In genomic region chr20:34715384-34715783, GRCh38 we compare ENCODE assay signal across 20 cellular contexts.
"Had no signal": no experiment of that assay in that cellular context is flagged by ENCODE, and none has a peak within 500 bp of the region (broad histone marks: within the 10 kb centered on the region; RNA-seq: fewer than 3 reads in every experiment).

No MANE protein-coding gene starts in this region.

- H3K36me3 Mint-ChIP-seq: activated naive CD8-positive, alpha-beta T cell; WTC11 had no signal

- H3K27me3 Mint-ChIP-seq: activated naive CD8-positive, alpha-beta T cell had no signal

- H3K79me2 ChIP-seq: hepatocyte had no signal

- H2AFZ ChIP-seq: hepatocyte had no signal

- H3K4me2 ChIP-seq: hepatocyte had no signal

- H3K9me3 Mint-ChIP-seq: activated T-helper 1 cell treated with anti-CD3 and anti-CD28 coated beads, Interleukin-12 subunit alpha, Interleukin-12 subunit beta, Interleukin-2, Interleukin-4 antibody, amounts not matched to agents 30 ng/mL and 10 ng/mL and 1 ng/mL, durations not matched to agents 14 hours and 24 hours and 36 hours; neural crest cell; stimulated activated naive CD8-positive, alpha-beta T cell treated with anti-CD3 and anti-CD28 coated beads, Interleukin-15, amount 100 ng/mL, for 72 hours; WTC11 had no signal

- ATAC-seq: activated CD4-positive, alpha-beta T cell treated with anti-CD3 and anti-CD28 coated beads for 36 hours; foreskin keratinocyte; left colon; right cardiac atrium; stimulated activated naive CD8-positive, alpha-beta T cell treated with anti-CD3 and anti-CD28 coated beads, Interleukin-15, amount 100 ng/mL, for 72 hours; WTC11 had no signal

- DNase-seq: activated CD4-positive, alpha-beta T cell treated with anti-CD3 and anti-CD28 coated beads for 36 hours; activated CD4-positive, alpha-beta T cell treated with anti-CD3 and anti-CD28 coated beads, Interleukin-2, amount 50 U/mL, for 48 hours; effector CD4-positive, alpha-beta T cell; foreskin keratinocyte; islet precursor cell; left colon; right cardiac atrium; stimulated activated naive CD8-positive, alpha-beta T cell treated with anti-CD3 and anti-CD28 coated beads, Interleukin-15, amount 100 ng/mL, for 72 hours; T-helper 2 cell; trophoblast cell had no signal

- H3K27ac ChIP-seq: esophagus muscularis mucosa, foreskin keratinocyte, hepatocyte, skin epidermis, suprapubic skin had no signal

- H3K9me3 ChIP-seq: esophagus muscularis mucosa, suprapubic skin had no signal

- H3K27ac Mint-ChIP-seq: activated CD4-positive, alpha-beta T cell treated with anti-CD3 and anti-CD28 coated beads for 36 hours; activated naive CD8-positive, alpha-beta T cell; activated T-helper 1 cell treated with anti-CD3 and anti-CD28 coated beads, Interleukin-12 subunit alpha, Interleukin-12 subunit beta, Interleukin-2, Interleukin-4 antibody, amounts not matched to agents 30 ng/mL and 10 ng/mL and 1 ng/mL, durations not matched to agents 14 hours and 24 hours and 36 hours; progenitor cell of endocrine pancreas; stimulated activated naive CD8-positive, alpha-beta T cell treated with anti-CD3 and anti-CD28 coated beads, Interleukin-15, amount 100 ng/mL, for 72 hours; WTC11 had no signal

- H3K27me3 ChIP-seq: esophagus muscularis mucosa, hepatocyte, suprapubic skin had no signal

- H3K4me3 Mint-ChIP-seq: activated CD4-positive, alpha-beta T cell treated with anti-CD3 and anti-CD28 coated beads for 36 hours; activated naive CD8-positive, alpha-beta T cell; activated T-helper 1 cell treated with anti-CD3 and anti-CD28 coated beads, Interleukin-12 subunit alpha, Interleukin-12 subunit beta, Interleukin-2, Interleukin-4 antibody, amounts not matched to agents 30 ng/mL and 10 ng/mL and 1 ng/mL, durations not matched to agents 14 hours and 24 hours and 36 hours; neural crest cell; stimulated activated naive CD8-positive, alpha-beta T cell treated with anti-CD3 and anti-CD28 coated beads, Interleukin-15, amount 100 ng/mL, for 72 hours; WTC11 had no signal

- H3K4me3 ChIP-seq: esophagus muscularis mucosa, hepatocyte, lung, skin epidermis, suprapubic skin had no signal
